In genomic region chr1:242754926-242755325, GRCh38 we compare ENCODE assay signal across 9 cellular contexts.
"Had no signal": no experiment of that assay in that cellular context is flagged by ENCODE, and none has a peak within 500 bp of the region (broad histone marks: within the 10 kb centered on the region; RNA-seq: fewer than 3 reads in every experiment).

No MANE protein-coding gene starts in this region.

- H3K4me3 ChIP-seq: GM23248, HAP-1 had no signal

- H3K4me1 ChIP-seq: HAP-1 had no signal

- H2AFZ ChIP-seq: GM23248 had no signal

- H3K4me1 Mint-ChIP-seq: H9 had no signal

- H3K27ac Mint-ChIP-seq: H9, HFFc6 had no signal

- H3K9me3 Mint-ChIP-seq: H9 had no signal

- H3K4me3 Mint-ChIP-seq: H9, HFFc6 had no signal

- ATAC-seq: HCT116 had no signal

- H3K9ac ChIP-seq: GM23248 had no signal

- H3K36me3 ChIP-seq: HAP-1 had no signal

- H3K9me3 ChIP-seq: HAP-1 had no signal

- DNase-seq: GM23248, GOT3, H7, H9, HCEC 1CT, HFFc6 had no signal

- H3K27ac ChIP-seq: GM23248 had no signal

- FAIRE-seq: H54 had no signal
